16 cellular contexts compared by ENCODE assay signal in the genomic region with DNA sequence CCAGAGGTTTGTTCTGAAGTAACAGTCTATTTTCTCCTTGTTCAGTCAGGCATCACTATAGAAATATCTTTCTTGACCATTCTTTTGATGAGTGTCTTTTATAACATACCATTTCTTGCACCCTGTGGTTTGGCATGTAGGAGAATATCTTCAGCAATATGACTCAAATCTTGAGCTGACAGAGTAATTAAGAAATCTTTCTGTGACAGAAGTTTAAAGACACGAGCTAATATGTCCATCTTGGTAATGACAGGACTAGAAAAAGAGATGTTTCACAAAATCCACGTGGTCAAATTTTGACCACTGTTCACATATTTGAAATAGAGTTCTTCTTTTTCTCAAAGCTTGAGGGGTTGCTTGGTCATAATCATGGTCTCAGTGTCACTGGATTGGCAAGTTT.
A peak's percentile ranks its signal among the peaks of the same experiment; 100 is the strongest.
DNase-seq lines count a peak whose midpoint lies in the region; ATAC-seq and TF ChIP-seq lines count a peak whose summit lies in the region.
"Had no signal": no experiment of that assay in that cellular context is flagged by ENCODE, and none has a peak within 500 bp of the region (broad histone marks: within the 10 kb centered on the region; RNA-seq: fewer than 3 reads in every experiment).

No MANE protein-coding gene starts in this region.

- no peak for TF ChIP-seq EP300 in stomach (IDR thresholded peaks at IDR 0.05)

- H3K27ac ChIP-seq in aorta (ENCODE audit: low read depth in 1 of 2, low read length in 2 of 2) (no peak overlapping the region), stomach (no peak overlapping the region)

- WGBS in aorta, 2 donors: 86 to 92% methylated on average over 2 of the region's 2 CpGs
- WGBS in stomach, 5 donors: 82 to 89% (median 86%) methylated on average over 2 of the region's 2 CpGs

- H3K36me3 ChIP-seq in aorta (ENCODE audit: control insufficient read depth in 1 of 2, insufficient read depth in 2 of 2, low read length in 1 of 2) (no peaks in the 10 kb centered on the region), stomach (peaks cover 0 to 12% (median 5%) of the 10 kb centered on the region in 4 donors)
- H3K36me3 ChIP-seq: BE2C had no signal

- intact Hi-C loops in aorta (cut with DNase I): no loop called here
- intact Hi-C loops in stomach (cut with DNase I; ENCODE audit: low total_unique reads): no loop called here

- ATAC-seq in GM21515 (IDR thresholded peaks at IDR 0.05; ENCODE audit: unreplicated experiment) (peak; percentile 26), aorta (ENCODE audit: low FRiP score) (no peak), GM21717 (IDR thresholded peaks at IDR 0.05; ENCODE audit: unreplicated experiment) (no peak), SK-N-SH treated with all-trans-retinoic acid at 6 μM for 48 hours (no peak)
- ATAC-seq: HepG2; stimulated activated naive CD8-positive, alpha-beta T cell treated with anti-CD3 and anti-CD28 coated beads, Interleukin-15, amount 100 ng/mL, for 72 hours had no signal

- TF ChIP-seq CTCF in GM10266 (IDR thresholded peaks at IDR 0.05; ENCODE audit: control insufficient read depth, insufficient read depth, low read depth, missing control alignments) (no peak), stomach (IDR thresholded peaks at IDR 0.05) (no peak)

- DNase-seq in GM10266 (ENCODE audit: extremely low spot score): peak; percentile 7
- DNase-seq in LHCN-M2 (ENCODE audit: low read depth): peak; percentile 54
- peak; percentile 11 for DNase-seq in foreskin melanocyte
- DNase-seq in aorta: no peak
- no peak for DNase-seq in stomach
- DNase-seq: activated B cell treated with CpG ODN at 0.5 μM for 24 hours; activated CD8-positive, alpha-beta memory T cell treated with anti-CD3 and anti-CD28 coated beads, Interleukin-2, amount 50 U/mL, for 48 hours; BE2C; dermis blood vessel endothelial cell; NCI-H2081 treated with DMSO at 0.1 percent for 48 hours; NK-92 treated with Interleukin-12 subunit alpha and Interleukin-12 subunit beta, amount 100 ng/mL, for 24 hours; stimulated activated naive CD8-positive, alpha-beta T cell treated with anti-CD3 and anti-CD28 coated beads, Interleukin-15, amount 100 ng/mL, for 72 hours had no signal

- H3K4me1 ChIP-seq in aorta (ENCODE audit: control insufficient read depth in 1 of 2, insufficient read depth in 2 of 2, low read length in 2 of 2): no peaks in the 10 kb centered on the region
- H3K4me1 ChIP-seq in stomach: no peaks in the 10 kb centered on the region
- H3K4me1 ChIP-seq: BE2C had no signal

- H3K9me3 ChIP-seq in aorta (ENCODE audit: control insufficient read depth, low read length): no peaks in the 10 kb centered on the region
- no peaks in the 10 kb centered on the region for H3K9me3 ChIP-seq in stomach
- H3K9me3 ChIP-seq: BE2C had no signal

- no peak for TF ChIP-seq POLR2A in stomach (IDR thresholded peaks at IDR 0.05)

- H3K27me3 ChIP-seq in aorta (ENCODE audit: control insufficient read depth in 1 of 2, insufficient read depth in 2 of 2, low read length in 1 of 2): no peaks in the 10 kb centered on the region
- H3K27me3 ChIP-seq in stomach: no peaks in the 10 kb centered on the region
- H3K27me3 ChIP-seq: BE2C had no signal

- H3K4me3 ChIP-seq in aorta (ENCODE audit: low read length in 2 of 2) (no peak overlapping the region), stomach (no peak overlapping the region)

TF ChIP-seq in SK-N-SH treated with all-trans-retinoic acid at 6 μM for 48 hours, 23 proteins besides CTCF, POLR2A, EP300 and RAD21:
- no peak for TF ChIP-seq SNAI2 (CRISPR knock-in tag; IDR thresholded peaks at IDR 0.05)
- TF ChIP-seq CSDC2 (CRISPR knock-in tag; IDR thresholded peaks at IDR 0.05): no peak
- TF ChIP-seq ZFP3 (CRISPR knock-in tag; IDR thresholded peaks at IDR 0.05): no peak
- TF ChIP-seq RARB (CRISPR knock-in tag; IDR thresholded peaks at IDR 0.05): no peak
- TF ChIP-seq TSHZ2 (CRISPR knock-in tag; IDR thresholded peaks at IDR 0.05): no peak
- no peak for TF ChIP-seq TOX (CRISPR knock-in tag; IDR thresholded peaks at IDR 0.05; ENCODE audit: borderline replicate concordance)
- no peak for TF ChIP-seq TCF4 (CRISPR knock-in tag; IDR thresholded peaks at IDR 0.05; ENCODE audit: borderline replicate concordance)

Comparison
In these comparisons a context has a peak if more than half of its experiments do, and no peak if none do; other contexts are left out.
1. DNase-seq: peak in GM10266 (single experiment), LHCN-M2 (single experiment) and foreskin melanocyte (single experiment); none in aorta (0 of 2) and stomach (single experiment).